9 cellular contexts compared by ENCODE assay signal in genomic region chr12:104985206-104985605, GRCh38. TPM values are rescaled to one million over a fixed set of nuclear protein-coding genes. Genes with fewer than 3 reads are reported as not detected.
DNase-seq lines count a peak whose midpoint lies in the region; ATAC-seq, FAIRE-seq and TF ChIP-seq lines count a peak whose summit lies in the region.
"Had no signal": no experiment of that assay in that cellular context is flagged by ENCODE, and none has a peak within 500 bp of the region (broad histone marks: within the 10 kb centered on the region; RNA-seq: fewer than 3 reads in every experiment).

No MANE protein-coding gene starts in this region.

- H3K27ac ChIP-seq in HepG2 (ENCODE audit: extremely low read length, insufficient read depth, low read length) = no peak overlapping the region
- H3K27ac ChIP-seq in right lobe of liver = no peak overlapping the region
- no peak overlapping the region for H3K27ac ChIP-seq in PC-9
- H3K27ac ChIP-seq in tibial artery = no peak overlapping the region
- H3K27ac ChIP-seq in uterus = no peak overlapping the region

- peaks cover 0 to 23% of the 10 kb centered on the region in 2 donors for H3K27me3 Mint-ChIP-seq in effector memory CD8-positive, alpha-beta T cell

- H3K4me2 ChIP-seq in HepG2 (ENCODE audit: low read depth, low read length) = peak overlapping the region; percentile 90
- H3K4me2 ChIP-seq in PC-9 = peak overlapping the region; percentile 93

- TF ChIP-seq RAD21 in HepG2 (CRISPR knock-in tag; IDR thresholded peaks at IDR 0.05) = no peak

- H3K9me3 Mint-ChIP-seq in effector memory CD8-positive, alpha-beta T cell = no peaks in the 10 kb centered on the region

- TF ChIP-seq EP300 in HepG2 (IDR thresholded peaks at IDR 0.05; ENCODE audit: low read depth in 2 of 2, low read length in 2 of 2) (no peak), HepG2 (CRISPR knock-in tag; IDR thresholded peaks at IDR 0.05; ENCODE audit: borderline replicate concordance) (no peak)

- peaks cover 37% of the 10 kb centered on the region for H3K4me1 ChIP-seq in HepG2 (ENCODE audit: insufficient read depth, low read length)
- peaks cover 0 to 11% (median 3%) of the 10 kb centered on the region in 4 donors for H3K4me1 ChIP-seq in right lobe of liver
- H3K4me1 ChIP-seq in PC-9 (replicated peaks; ENCODE audit: insufficient read depth) = peaks cover 24% of the 10 kb centered on the region
- peaks cover 0 to 22% (median 16%) of the 10 kb centered on the region in 4 donors for H3K4me1 ChIP-seq in tibial artery
- H3K4me1 ChIP-seq in uterus = no peaks in the 10 kb centered on the region

- H3K27ac Mint-ChIP-seq in effector memory CD8-positive, alpha-beta T cell = peak overlapping the region in 1 of 2 donors; percentile 62

- H3K36me3 Mint-ChIP-seq in effector memory CD8-positive, alpha-beta T cell (ENCODE audit: insufficient read depth) = peaks cover 12% of the 10 kb centered on the region

- FAIRE-seq in HepG2 (lab: Jason Lieb, UNC) = peak; percentile 81

- no peak for TF ChIP-seq POLR2A in HepG2 (IDR thresholded peaks at IDR 0.05; ENCODE audit: insufficient read depth in 1 of 2, low read depth in 2 of 2, low read length in 2 of 2)
- TF ChIP-seq POLR2A in right lobe of liver (IDR thresholded peaks at IDR 0.05) = no peak
- TF ChIP-seq POLR2A in uterus (IDR thresholded peaks at IDR 0.05) = no peak

- peak; percentile 59 for ATAC-seq in HepG2
- no peak for ATAC-seq in right lobe of liver
- no peak for ATAC-seq in effector memory CD8-positive, alpha-beta T cell (replicated peaks)
- no peak for ATAC-seq in HG03520 (IDR thresholded peaks at IDR 0.05; ENCODE audit: unreplicated experiment)
- no peak for ATAC-seq in GM18858 (IDR thresholded peaks at IDR 0.05; ENCODE audit: unreplicated experiment)

- no peaks in the 10 kb centered on the region for H3K9me2 ChIP-seq in PC-9 (ENCODE audit: insufficient read depth)

- WGBS in HepG2 (ENCODE audit: low lambda C conversion rate) = 24% methylated on average over 4 of the region's 4 CpGs
- WGBS in right lobe of liver (ENCODE audit: insufficient coverage, low coverage, low lambda C conversion rate, missing lambda C conversion rate) = 85% methylated on average over 4 of the region's 4 CpGs

- DNase-seq in HepG2 (ENCODE audit: low spot score) = peak; percentile 44
- no peak for DNase-seq in right lobe of liver
- no peak for DNase-seq in PC-9
- DNase-seq in effector memory CD8-positive, alpha-beta T cell = no peak
- DNase-seq in tibial artery = no peak
- DNase-seq in uterus = no peak
- DNase-seq: NCI-H1048 had no signal

- peak overlapping the region; percentile 83 for H3K9ac ChIP-seq in HepG2 (ENCODE audit: insufficient read depth, low read depth, low read length)

- in situ Hi-C loops in HepG2 (cut with HindIII; ENCODE audit: extremely low pct_ligation_motif_present, low pct_unique_long_range_greater_than_20kb) = loop anchor here (5.0 to 25.0 kb wide), 2 partner anchors 62 to 402 kb away; no protein-coding TSS in a partner anchor

- CTCF ChIA-PET in HepG2 (lab: Yijun Ruan, JAX; ENCODE audit: low intra/inter-chr PET ratio, low total read pairs) = interaction anchor here (0.7 kb wide), 1 partner anchor 68 kb away, joined by 4 read pairs; no protein-coding TSS in a partner anchor
- CTCF ChIA-PET in PC-9 (lab: Charles Lee) = no interaction called here

- H3K9me3 ChIP-seq in HepG2 (ENCODE audit: low read length) (no peaks in the 10 kb centered on the region), right lobe of liver (no peaks in the 10 kb centered on the region), PC-9 (ENCODE audit: insufficient read depth, low read depth) (no peaks in the 10 kb centered on the region), tibial artery (no peaks in the 10 kb centered on the region), uterus (no peaks in the 10 kb centered on the region)

- H3K4me3 Mint-ChIP-seq in effector memory CD8-positive, alpha-beta T cell = peak overlapping the region; percentile 83 to 90

- BruUV-seq in HepG2 (replicated peaks; lab: Mats Ljungman, UMichigan) = no TSS peak
- BruUV-seq in PC-9 (replicated peaks; lab: Mats Ljungman, UMichigan) = no TSS peak

- H3K4me3 ChIP-seq in HepG2 (replicated peaks in 1 of 3; ENCODE audit: insufficient read depth in 1 of 3, low read depth in 2 of 3, low read length in 3 of 3) (peak overlapping the region; percentile 78 to 96 (median 83)), right lobe of liver (no peak overlapping the region), PC-9 (peak overlapping the region; percentile 74; the same call in 1 of the 2 replicates), tibial artery (no peak overlapping the region), uterus (no peak overlapping the region)

- H4K20me1 ChIP-seq in HepG2 (ENCODE audit: insufficient read depth, low read length) (no peaks in the 10 kb centered on the region), PC-9 (ENCODE audit: insufficient read depth) (no peaks in the 10 kb centered on the region)

- 0 out of 2 replicates have a peak, but pooled peaks cover under 1% of the 10 kb centered on the region for H3F3A ChIP-seq in PC-9 (ENCODE audit: insufficient read depth, low read depth)

- no peaks in the 10 kb centered on the region for H3K36me3 ChIP-seq in HepG2 (replicated peaks in 1 of 2; ENCODE audit: control insufficient read depth in 1 of 2, insufficient read depth in 2 of 2, low read length in 2 of 2)
- peaks cover 0 to 6% (median 0%) of the 10 kb centered on the region in 4 donors for H3K36me3 ChIP-seq in right lobe of liver
- H3K36me3 ChIP-seq in PC-9 (ENCODE audit: low read depth) = peaks cover 8% of the 10 kb centered on the region
- H3K36me3 ChIP-seq in tibial artery = peaks cover 0 to 10% (median 1%) of the 10 kb centered on the region in 3 donors
- H3K36me3 ChIP-seq in uterus = no peaks in the 10 kb centered on the region

- H3K79me2 ChIP-seq in HepG2 (ENCODE audit: insufficient read depth, low read length) (peaks cover 22% of the 10 kb centered on the region), PC-9 (ENCODE audit: low read depth) (peaks cover 28% of the 10 kb centered on the region)

- intact Hi-C loops in HepG2 (cut with micrococcal nuclease; ENCODE audit: unreplicated experiment) (loop anchor here (1.0 to 10.0 kb wide), 2 partner anchors 68 to 600 kb away; no protein-coding TSS in a partner anchor), right lobe of liver (cut with DNase I) (no loop called here), PC-9 (cut with micrococcal nuclease; ENCODE audit: unreplicated experiment) (no loop called here), tibial artery (cut with DNase I; ENCODE audit: low total_unique reads) (no loop called here), uterus (cut with DNase I; ENCODE audit: low total_unique reads) (no loop called here)

- POLR2A ChIA-PET in HepG2 (lab: Yijun Ruan, JAX) (interaction anchor here (1.0 kb wide), 1 partner anchor 27 kb away, joined by 3 read pairs; the partner anchor contains the start of gene SLC41A2), PC-9 (lab: Charles Lee; ENCODE audit: unreplicated experiment) (no interaction called here)

- TF ChIP-seq CTCF in HepG2 (CRISPR knock-in tag; IDR thresholded peaks at IDR 0.05) = peak; percentile 59
- TF ChIP-seq CTCF in right lobe of liver (IDR thresholded peaks at IDR 0.05) = no peak
- TF ChIP-seq CTCF in PC-9 (conservative IDR thresholded peaks at IDR 0.05) = no peak
- TF ChIP-seq CTCF in tibial artery (IDR thresholded peaks at IDR 0.05) = no peak
- no peak for TF ChIP-seq CTCF in uterus (IDR thresholded peaks at IDR 0.05)

- H3K27me3 ChIP-seq in HepG2 (ENCODE audit: control insufficient read depth in 1 of 2, insufficient read depth in 2 of 2, low read length in 2 of 2) (no peaks in the 10 kb centered on the region), right lobe of liver (no peaks in the 10 kb centered on the region), PC-9 (ENCODE audit: insufficient read depth, low read depth) (no peaks in the 10 kb centered on the region), tibial artery (no peaks in the 10 kb centered on the region), uterus (no peaks in the 10 kb centered on the region)

- H2AFZ ChIP-seq in HepG2 (ENCODE audit: low read length) (peak overlapping the region; percentile 81), PC-9 (peak overlapping the region; percentile 79)

- H3K4me1 Mint-ChIP-seq in effector memory CD8-positive, alpha-beta T cell (ENCODE audit: low read depth in 2 of 2) = peaks cover 21 to 31% of the 10 kb centered on the region in 2 donors

RNA-seq across cellular contexts. Expression of gene NOPCHAP1, which starts 0.9 kb away (rescaled TPM):
- 38.1 and 51.5 TPM in 2 replicates for total RNA-seq in HepG2 (2016; rRNA removed; fragmentation: Illumina TruSeq; extraction: Trizol)
- 18.0 and 20.8 TPM in 2 replicates for total RNA-seq in HepG2 (2016; cell fraction: cytosol; rRNA removed; fragmentation: Illumina TruSeq; extraction: Trizol; ENCODE audit: low read depth)
- 36.7 and 52.0 TPM in 2 replicates for total RNA-seq in HepG2 (2016; cell fraction: insoluble cytoplasmic fraction; rRNA removed; fragmentation: Illumina TruSeq; extraction: Trizol)
- 20.7 and 21.6 TPM in 2 replicates for total RNA-seq in HepG2 (2016; cell fraction: membrane; rRNA removed; fragmentation: Illumina TruSeq; extraction: Trizol)
- 13.0 and 14.4 TPM in 2 replicates for total RNA-seq in HepG2 (2016; cell fraction: nucleus; rRNA removed; fragmentation: Illumina TruSeq; extraction: Trizol)
- 4.5 and 5.7 TPM in 2 replicates for polyA plus RNA-seq in HepG2 (2011; rRNA removed)
- polyA plus RNA-seq in HepG2 (2011; cell fraction: cytosol; rRNA removed) = 5.2 and 5.8 TPM in 2 replicates
- polyA plus RNA-seq in HepG2 (2011; cell fraction: nucleus; rRNA removed) = 2.0 and 2.5 TPM in 2 replicates
- 8.4 and 15.0 TPM in 2 replicates for polyA plus RNA-seq in HepG2 (2012)
- 13.1 and 13.3 TPM in 2 replicates for polyA plus RNA-seq in HepG2 (2016; cell fraction: cytosol; fragmentation: Illumina TruSeq; extraction: Trizol; ENCODE audit: low read depth)
- 30.0 and 32.6 TPM in 2 replicates for polyA plus RNA-seq in HepG2 (2016; cell fraction: insoluble cytoplasmic fraction; fragmentation: Illumina TruSeq; extraction: Trizol; ENCODE audit: low read depth)
- polyA plus RNA-seq in HepG2 (2016; cell fraction: membrane; fragmentation: Illumina TruSeq; extraction: Trizol; ENCODE audit: low read depth) = 12.7 and 13.5 TPM in 2 replicates
- polyA plus RNA-seq in HepG2 (2016; cell fraction: nucleus; fragmentation: Illumina TruSeq; extraction: Trizol; ENCODE audit: insufficient read depth, low read depth) = 12.6 and 19.4 TPM in 2 replicates
- polyA minus RNA-seq in HepG2 (2011; rRNA and poly(A)+ RNA removed; ENCODE audit: low replicate concordance) = 3.9 and 12.6 TPM in 2 replicates
- 2.9 and 5.5 TPM in 2 replicates for polyA minus RNA-seq in HepG2 (2011; cell fraction: cytosol; rRNA and poly(A)+ RNA removed)
- 6.6 and 7.3 TPM in 2 replicates for polyA minus RNA-seq in HepG2 (2011; cell fraction: nucleus; rRNA and poly(A)+ RNA removed)
- total RNA-seq in right lobe of liver = 1 to 10 TPM; 2.1 to 7.7 (median 6.1) TPM
- total RNA-seq in PC-9 (2021) = 20.1 and 21.7 TPM in 2 replicates
- 10 to 100 TPM in 3 of 4 donors, 1 to 10 TPM in 1; 8.6 to 29.4 (median 14.5) TPM for total RNA-seq in uterus

RNA-seq across cellular contexts. Expression of gene SLC41A2, which starts 27.1 kb away (rescaled TPM):
- total RNA-seq in HepG2 (2016; rRNA removed; fragmentation: Illumina TruSeq; extraction: Trizol) (12.8 and 14.7 TPM in 2 replicates), right lobe of liver (100 to 1,000 TPM in 3 of 6 experiments, 10 to 100 TPM in 3; 64.1 to 115 (median 99.2) TPM), PC-9 (2021) (12.7 and 14.8 TPM in 2 replicates), uterus (10 to 100 TPM; 10.3 to 52.6 (median 23.9) TPM)
- total RNA-seq in HepG2 (2016; cell fraction: cytosol; rRNA removed; fragmentation: Illumina TruSeq; extraction: Trizol; ENCODE audit: low read depth) = 31.7 and 33.7 TPM in 2 replicates
- 11.6 and 15.0 TPM in 2 replicates for total RNA-seq in HepG2 (2016; cell fraction: insoluble cytoplasmic fraction; rRNA removed; fragmentation: Illumina TruSeq; extraction: Trizol)
- total RNA-seq in HepG2 (2016; cell fraction: membrane; rRNA removed; fragmentation: Illumina TruSeq; extraction: Trizol) = 17.1 and 21.1 TPM in 2 replicates
- 16.4 and 18.7 TPM in 2 replicates for total RNA-seq in HepG2 (2016; cell fraction: nucleus; rRNA removed; fragmentation: Illumina TruSeq; extraction: Trizol)
- 1.8 and 2.3 TPM in 2 replicates for polyA plus RNA-seq in HepG2 (2011; rRNA removed)
- polyA plus RNA-seq in HepG2 (2011; cell fraction: cytosol; rRNA removed) = 1.1 and 1.8 TPM in 2 replicates
- polyA plus RNA-seq in HepG2 (2011; cell fraction: nucleus; rRNA removed) = 0.87 and 1.7 TPM in 2 replicates
- 2.7 and 3.3 TPM in 2 replicates for polyA plus RNA-seq in HepG2 (2012)
- polyA plus RNA-seq in HepG2 (2016; cell fraction: cytosol; fragmentation: Illumina TruSeq; extraction: Trizol; ENCODE audit: low read depth) = 1.3 and 2.5 TPM in 2 replicates
- polyA plus RNA-seq in HepG2 (2016; cell fraction: insoluble cytoplasmic fraction; fragmentation: Illumina TruSeq; extraction: Trizol; ENCODE audit: low read depth) = 4.1 and 5.4 TPM in 2 replicates
- 3.6 and 4.1 TPM in 2 replicates for polyA plus RNA-seq in HepG2 (2016; cell fraction: membrane; fragmentation: Illumina TruSeq; extraction: Trizol; ENCODE audit: low read depth)
- 7.4 and 9.8 TPM in 2 replicates for polyA plus RNA-seq in HepG2 (2016; cell fraction: nucleus; fragmentation: Illumina TruSeq; extraction: Trizol; ENCODE audit: insufficient read depth, low read depth)
- 4.2 and 6.5 TPM in 2 replicates for polyA minus RNA-seq in HepG2 (2011; rRNA and poly(A)+ RNA removed; ENCODE audit: low replicate concordance)
- polyA minus RNA-seq in HepG2 (2011; cell fraction: cytosol; rRNA and poly(A)+ RNA removed) = 4.3 and 4.8 TPM in 2 replicates
- polyA minus RNA-seq in HepG2 (2011; cell fraction: nucleus; rRNA and poly(A)+ RNA removed) = 8.4 and 10.4 TPM in 2 replicates

Comparison
In these comparisons a context has a peak if more than half of its experiments do, and no peak if none do; other contexts are left out.
1. H3K4me3 ChIP-seq: peak in HepG2 (3 of 3) and PC-9 (single experiment); none in right lobe of liver (0 of 3), tibial artery (0 of 2) and uterus (0 of 2).